Comparison of ENCODE assay signal across 10 cellular contexts in genomic region chr4:173521474-173522159, GRCh38. TPM values are rescaled to one million over a fixed set of nuclear protein-coding genes. Genes with fewer than 3 reads are reported as not detected.
A peak's percentile ranks its signal among the peaks of the same experiment; 100 is the strongest.
DNase-seq lines count a peak whose midpoint lies in the region; ATAC-seq and TF ChIP-seq lines count a peak whose summit lies in the region.
"Had no signal": no experiment of that assay in that cellular context is flagged by ENCODE, and none has a peak within 500 bp of the region (broad histone marks: within the 10 kb centered on the region; RNA-seq: fewer than 3 reads in every experiment).

No MANE protein-coding gene starts in this region.

- H3K9ac ChIP-seq in muscle layer of colon (ENCODE audit: low read length) = peak overlapping the region; percentile 99

- H3K4me1 Mint-ChIP-seq in activated CD8-positive, alpha-beta T cell treated with anti-CD3 and anti-CD28 coated beads, Interleukin-2, amount 10 ng/mL, durations not matched to agents 7 days and 5 days (ENCODE audit: low read depth) = peaks cover 11% of the 10 kb centered on the region
- H3K4me1 Mint-ChIP-seq in activated CD8-positive, alpha-beta T cell treated with anti-CD3 and anti-CD28 coated beads for 36 hours (ENCODE audit: low read depth) = peaks cover 12% of the 10 kb centered on the region
- peaks cover 48% of the 10 kb centered on the region for H3K4me1 Mint-ChIP-seq in endothelial cell (ENCODE audit: unreplicated experiment)

- H3K27ac Mint-ChIP-seq in activated CD8-positive, alpha-beta T cell treated with anti-CD3 and anti-CD28 coated beads, Interleukin-2, amount 10 ng/mL, durations not matched to agents 7 days and 5 days = no peak overlapping the region
- no peak overlapping the region for H3K27ac Mint-ChIP-seq in activated CD8-positive, alpha-beta T cell treated with anti-CD3 and anti-CD28 coated beads for 36 hours
- H3K27ac Mint-ChIP-seq in endothelial cell (ENCODE audit: unreplicated experiment) = peak overlapping the region; percentile 73

- H3K27me3 ChIP-seq in muscle layer of colon (ENCODE audit: control insufficient read depth in 1 of 2, insufficient read depth in 2 of 2, low read length in 2 of 2) = peaks cover 0 to 3% of the 10 kb centered on the region in 2 donors

- H3K9me3 ChIP-seq in muscle layer of colon (ENCODE audit: low read length) = no peaks in the 10 kb centered on the region

- 18% methylated on average over 27 of the region's 27 CpGs for WGBS in urinary bladder

- H3K4me3 ChIP-seq in muscle layer of colon (ENCODE audit: low read depth in 1 of 2, low read length in 2 of 2) (peak overlapping the region; percentile 44 to 94), urinary bladder (ENCODE audit: low read depth, low read length) (peak overlapping the region; percentile 22)

- intact Hi-C loops in activated CD8-positive, alpha-beta T cell treated with anti-CD3 and anti-CD28 coated beads for 36 hours (cut with micrococcal nuclease) = no loop called here

- H3K4me1 ChIP-seq in muscle layer of colon (ENCODE audit: insufficient read depth, low read length) = peaks cover 44% of the 10 kb centered on the region
- H3K4me1 ChIP-seq in urinary bladder (ENCODE audit: insufficient read depth) = no peaks in the 10 kb centered on the region

- peaks cover 26% of the 10 kb centered on the region for H3K36me3 Mint-ChIP-seq in activated CD8-positive, alpha-beta T cell treated with anti-CD3 and anti-CD28 coated beads, Interleukin-2, amount 10 ng/mL, durations not matched to agents 7 days and 5 days (ENCODE audit: low read depth)
- peaks cover 11% of the 10 kb centered on the region for H3K36me3 Mint-ChIP-seq in activated CD8-positive, alpha-beta T cell treated with anti-CD3 and anti-CD28 coated beads for 36 hours (ENCODE audit: low read depth)
- peaks cover 4% of the 10 kb centered on the region for H3K36me3 Mint-ChIP-seq in endothelial cell (ENCODE audit: low read depth, unreplicated experiment)

- no peak for TF ChIP-seq POLR2A in erythroblast (IDR thresholded peaks at IDR 0.05; ENCODE audit: low read length)

- no peak overlapping the region for H3K4me3 Mint-ChIP-seq in activated CD8-positive, alpha-beta T cell treated with anti-CD3 and anti-CD28 coated beads, Interleukin-2, amount 10 ng/mL, durations not matched to agents 7 days and 5 days
- H3K4me3 Mint-ChIP-seq in activated CD8-positive, alpha-beta T cell treated with anti-CD3 and anti-CD28 coated beads for 36 hours = no peak overlapping the region
- peak overlapping the region; percentile 67 for H3K4me3 Mint-ChIP-seq in endothelial cell (ENCODE audit: unreplicated experiment)

- H3K9me3 Mint-ChIP-seq in activated CD8-positive, alpha-beta T cell treated with anti-CD3 and anti-CD28 coated beads, Interleukin-2, amount 10 ng/mL, durations not matched to agents 7 days and 5 days (ENCODE audit: insufficient read depth) = peaks cover 13% of the 10 kb centered on the region
- peaks cover 1% of the 10 kb centered on the region for H3K9me3 Mint-ChIP-seq in activated CD8-positive, alpha-beta T cell treated with anti-CD3 and anti-CD28 coated beads for 36 hours
- H3K9me3 Mint-ChIP-seq in endothelial cell (ENCODE audit: unreplicated experiment) = no peaks in the 10 kb centered on the region

- peak; percentile 9 for DNase-seq in activated CD8-positive, alpha-beta T cell treated with anti-CD3 and anti-CD28 coated beads, Interleukin-2, amount 10 ng/mL, durations not matched to agents 7 days and 5 days
- DNase-seq in activated CD8-positive, alpha-beta T cell treated with anti-CD3 and anti-CD28 coated beads for 36 hours = no peak
- DNase-seq in endothelial cell (ENCODE audit: low spot score) (no peak), DMS 273 (lab: John Stamatoyannopoulos, UW; ENCODE audit: unreplicated experiment) (no peak), NCI-H1092 treated with DMSO at 0.1 percent for 48 hours (lab: John Stamatoyannopoulos, UW) (no peak), erythroblast (lab: John Stamatoyannopoulos, UW) (no peak)
- DNase-seq: AML-193, NCI-H446 treated with DMSO at 0.1 percent for 48 hours had no signal

- no peak for ATAC-seq in activated CD8-positive, alpha-beta T cell treated with anti-CD3 and anti-CD28 coated beads, Interleukin-2, amount 10 ng/mL, durations not matched to agents 7 days and 5 days
- no peak for ATAC-seq in activated CD8-positive, alpha-beta T cell treated with anti-CD3 and anti-CD28 coated beads for 36 hours

- H3K36me3 ChIP-seq in muscle layer of colon (ENCODE audit: insufficient read depth, low read length) = peaks cover 30% of the 10 kb centered on the region
- H3K36me3 ChIP-seq in urinary bladder (ENCODE audit: insufficient read depth) = no peaks in the 10 kb centered on the region

- POLR2A ChIA-PET in activated CD8-positive, alpha-beta T cell treated with anti-CD3 and anti-CD28 coated beads, Interleukin-2, amount 10 ng/mL, durations not matched to agents 7 days and 5 days (lab: Charles Lee) = no interaction called here
- POLR2A ChIA-PET in activated CD8-positive, alpha-beta T cell treated with anti-CD3 and anti-CD28 coated beads for 36 hours (lab: Charles Lee) = interaction anchor here (0.9 kb wide), 1 partner anchor 34 kb away, joined by 4 read pairs; no protein-coding TSS in a partner anchor

- H3K27ac ChIP-seq in muscle layer of colon (ENCODE audit: low read depth, low read length) (peak overlapping the region; percentile 80), urinary bladder (ENCODE audit: low read depth) (peak overlapping the region; percentile 11)

- TF ChIP-seq CTCF in activated CD8-positive, alpha-beta T cell treated with anti-CD3 and anti-CD28 coated beads for 36 hours (IDR thresholded peaks at IDR 0.05) = no peak
- no peak for TF ChIP-seq CTCF in endothelial cell (IDR thresholded peaks at IDR 0.05; ENCODE audit: unreplicated experiment)

- CTCF ChIA-PET in activated CD8-positive, alpha-beta T cell treated with anti-CD3 and anti-CD28 coated beads, Interleukin-2, amount 10 ng/mL, durations not matched to agents 7 days and 5 days (lab: Charles Lee) = no interaction called here
- CTCF ChIA-PET in activated CD8-positive, alpha-beta T cell treated with anti-CD3 and anti-CD28 coated beads for 36 hours (lab: Charles Lee) = no interaction called here

- peaks cover 95% of the 10 kb centered on the region for H3K27me3 Mint-ChIP-seq in activated CD8-positive, alpha-beta T cell treated with anti-CD3 and anti-CD28 coated beads, Interleukin-2, amount 10 ng/mL, durations not matched to agents 7 days and 5 days (ENCODE audit: low read depth)
- H3K27me3 Mint-ChIP-seq in activated CD8-positive, alpha-beta T cell treated with anti-CD3 and anti-CD28 coated beads for 36 hours = peaks cover 93% of the 10 kb centered on the region
- H3K27me3 Mint-ChIP-seq in endothelial cell (ENCODE audit: unreplicated experiment) = peaks cover 68% of the 10 kb centered on the region

RNA-seq across cellular contexts. Expression of gene HAND2, which starts 8.4 kb away (rescaled TPM):
- not detected for total RNA-seq in activated CD8-positive, alpha-beta T cell treated with anti-CD3 and anti-CD28 coated beads, Interleukin-2, amount 10 ng/mL, durations not matched to agents 7 days and 5 days
- not detected for total RNA-seq in activated CD8-positive, alpha-beta T cell treated with anti-CD3 and anti-CD28 coated beads for 36 hours
- total RNA-seq in endothelial cell (ENCODE audit: unreplicated experiment) = 1.5 TPM
- 14.5 TPM for total RNA-seq in urinary bladder
- polyA plus RNA-seq in urinary bladder = 75.1 TPM
